1 cellular context compared by ENCODE assay signal in the genomic region with DNA sequence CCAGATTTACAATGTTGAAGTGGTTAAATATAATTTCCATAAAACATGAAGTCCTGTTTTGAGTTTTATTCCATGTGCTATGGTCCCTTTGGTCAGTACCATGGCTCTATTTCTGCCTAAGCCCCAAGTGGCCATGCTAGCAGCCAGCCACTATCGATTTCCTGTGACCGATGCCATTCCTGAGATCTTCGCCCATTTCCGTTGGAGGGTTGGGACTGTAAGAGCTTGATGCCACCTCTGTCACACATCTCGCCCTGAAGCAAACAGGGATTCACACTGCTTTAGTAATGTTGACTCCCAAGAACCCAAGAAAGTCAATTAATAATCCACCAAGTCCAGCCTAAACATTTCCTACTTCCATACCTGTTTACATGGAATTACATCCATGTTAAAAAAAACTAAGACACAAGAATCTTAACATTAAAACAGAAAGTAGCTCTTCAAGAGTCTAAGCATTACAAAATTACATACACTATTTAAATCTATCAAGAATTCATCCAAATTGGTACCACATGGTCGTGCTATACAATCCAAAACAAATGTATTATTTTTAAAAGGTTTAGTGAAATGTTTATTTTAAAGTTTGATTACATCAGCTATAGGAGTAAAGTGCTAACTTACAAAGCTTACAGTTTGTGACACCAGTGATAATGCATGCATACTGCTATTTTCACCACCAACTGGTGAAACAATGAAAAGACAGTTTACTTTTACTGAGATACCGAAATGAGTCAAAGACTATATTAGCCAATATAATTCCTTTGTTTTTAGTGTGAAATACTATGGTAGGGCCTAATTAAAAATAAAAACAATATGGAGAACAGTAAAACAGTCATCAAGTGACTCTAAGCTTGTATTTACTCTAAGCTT.
TF ChIP-seq lines count a peak whose summit lies in the region.

No MANE protein-coding gene starts in this region.

TF ChIP-seq in K562, 482 proteins besides CTCF, POLR2A, EP300 and RAD21:
- TF ChIP-seq, protein P1, sequence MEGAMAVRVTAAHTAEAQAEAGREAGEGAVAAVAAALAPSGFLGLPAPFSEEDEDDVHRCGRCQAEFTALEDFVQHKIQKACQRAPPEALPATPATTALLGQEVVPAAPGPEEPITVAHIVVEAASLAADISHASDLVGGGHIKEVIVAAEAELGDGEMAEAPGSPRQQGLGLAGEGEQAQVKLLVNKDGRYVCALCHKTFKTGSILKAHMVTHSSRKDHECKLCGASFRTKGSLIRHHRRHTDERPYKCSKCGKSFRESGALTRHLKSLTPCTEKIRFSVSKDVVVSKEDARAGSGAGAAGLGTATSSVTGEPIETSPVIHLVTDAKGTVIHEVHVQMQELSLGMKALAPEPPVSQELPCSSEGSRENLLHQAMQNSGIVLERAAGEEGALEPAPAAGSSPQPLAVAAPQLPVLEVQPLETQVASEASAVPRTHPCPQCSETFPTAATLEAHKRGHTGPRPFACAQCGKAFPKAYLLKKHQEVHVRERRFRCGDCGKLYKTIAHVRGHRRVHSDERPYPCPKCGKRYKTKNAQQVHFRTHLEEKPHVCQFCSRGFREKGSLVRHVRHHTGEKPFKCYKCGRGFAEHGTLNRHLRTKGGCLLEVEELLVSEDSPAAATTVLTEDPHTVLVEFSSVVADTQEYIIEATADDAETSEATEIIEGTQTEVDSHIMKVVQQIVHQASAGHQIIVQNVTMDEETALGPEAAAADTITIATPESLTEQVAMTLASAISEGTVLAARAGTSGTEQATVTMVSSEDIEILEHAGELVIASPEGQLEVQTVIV (CRISPR knock-in tag; IDR thresholded peaks at IDR 0.05; ENCODE audit: borderline replicate concordance): no peak
- TF ChIP-seq ZNF398 (CRISPR knock-in tag; IDR thresholded peaks at IDR 0.05) (no peak), POLR2H (tag; IDR thresholded peaks at IDR 0.05; ENCODE audit: low read depth) (peak; percentile 32), CEBPG (CRISPR knock-in tag; IDR thresholded peaks at IDR 0.05) (0 out of 2 replicates have a peak, but pooled peaks have one; percentile 9), CEBPG (tag; conservative IDR thresholded peaks at IDR 0.05 in 1 of 2, IDR thresholded peaks at IDR 0.05 in 1 of 2) (0 out of 4 replicates have a peak, but pooled peaks of 1 of the 2 experiments have one; percentile 42), POLR2AphosphoS2 (IDR thresholded peaks at IDR 0.05; ENCODE audit: low read length) (peak; percentile 79; the same call in 1 of the 2 replicates), POLR2G (IDR thresholded peaks at IDR 0.05; ENCODE audit: low read depth, low read length) (peak; percentile 55; the same call in 1 of the 2 replicates), MNT (conservative IDR thresholded peaks at IDR 0.05) (peak in 1 of 2 experiments; percentile 15; a peak in 1 of 4 replicates), AFF1 (IDR thresholded peaks at IDR 0.05; ENCODE audit: low read depth in 1 of 2, partially characterized antibody in 2 of 2) (no peak), MXI1 (IDR thresholded peaks at IDR 0.05; ENCODE audit: low read depth, low read length) (0 out of 2 replicates have a peak, but pooled peaks have one; percentile 18), AFF4 (CRISPR knock-in tag; IDR thresholded peaks at IDR 0.05) (peak; percentile 66), RBFOX2 (IDR thresholded peaks at IDR 0.05; ENCODE audit: low read depth, low read length) (peak; percentile 57), HNRNPUL1 (IDR thresholded peaks at IDR 0.05; ENCODE audit: low read length) (peak; percentile 89)
- TF ChIP-seq, protein P2, sequence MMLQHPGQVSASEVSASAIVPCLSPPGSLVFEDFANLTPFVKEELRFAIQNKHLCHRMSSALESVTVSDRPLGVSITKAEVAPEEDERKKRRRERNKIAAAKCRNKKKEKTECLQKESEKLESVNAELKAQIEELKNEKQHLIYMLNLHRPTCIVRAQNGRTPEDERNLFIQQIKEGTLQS (IDR thresholded peaks at IDR 0.05): 0 out of 2 replicates have a peak, but pooled peaks have one; percentile 10
- TF ChIP-seq, protein P2 (CRISPR knock-in tag; conservative IDR thresholded peaks at IDR 0.05): no peak
